In the genomic region with DNA sequence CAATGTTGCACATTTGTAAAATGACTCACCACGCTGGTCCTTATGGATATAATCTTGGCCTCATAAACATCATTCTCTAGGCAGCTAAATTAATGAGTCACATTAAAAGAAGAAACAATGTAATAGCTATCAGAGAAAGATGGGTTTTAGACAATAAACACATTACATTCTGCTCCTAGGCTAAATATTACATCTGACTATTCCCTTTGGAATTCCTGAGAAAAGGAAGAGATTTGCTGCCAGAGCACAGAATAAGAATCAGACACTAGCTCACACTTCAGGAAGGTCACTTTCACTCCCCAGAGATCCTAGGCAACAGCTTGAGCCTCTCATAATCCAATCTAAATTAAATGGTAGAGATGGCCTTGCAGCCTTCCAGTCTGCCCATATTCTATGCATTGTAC, we compare ENCODE assay signal across 16 cellular contexts.
DNase-seq lines count a peak whose midpoint lies in the region; ATAC-seq and TF ChIP-seq lines count a peak whose summit lies in the region.
"Had no signal": no experiment of that assay in that cellular context is flagged by ENCODE, and none has a peak within 500 bp of the region (broad histone marks: within the 10 kb centered on the region; RNA-seq: fewer than 3 reads in every experiment).

No MANE protein-coding gene starts in this region.

- H4K8ac ChIP-seq in mesenchymal stem cell (ENCODE audit: low read length), result no peak overlapping the region

- peak overlapping the region in 3 of 5 experiments; percentile 34 to 90 (median 56) for H3K27ac Mint-ChIP-seq in brain
- H3K27ac Mint-ChIP-seq: activated CD8-positive, alpha-beta T cell treated with anti-CD3 and anti-CD28 coated beads, Interleukin-2, amount 10 ng/mL, durations not matched to agents 7 days and 5 days; nephron progenitor cell had no signal

- no CpG with 5 or more reads among the region's 1 CpG for WGBS in mesenchymal stem cell

- no peak overlapping the region for H3K14ac ChIP-seq in mesenchymal stem cell (ENCODE audit: low read length in 2 of 2)

- no peak overlapping the region for H4K91ac ChIP-seq in mesenchymal stem cell (ENCODE audit: low read length)

- no peak overlapping the region for H2BK5ac ChIP-seq in mesenchymal stem cell (ENCODE audit: low read depth, low read length, poor library complexity, severe bottlenecking)

- no peak overlapping the region for H2BK120ac ChIP-seq in mesenchymal stem cell (ENCODE audit: low read depth, low read length)

- H3K4me3 Mint-ChIP-seq in brain, result no peak overlapping the region
- H3K4me3 Mint-ChIP-seq: activated CD8-positive, alpha-beta T cell treated with anti-CD3 and anti-CD28 coated beads, Interleukin-2, amount 10 ng/mL, durations not matched to agents 7 days and 5 days; nephron progenitor cell had no signal

- H3K27me3 Mint-ChIP-seq in brain, result no peaks in the 10 kb centered on the region

- no peak for TF ChIP-seq CTCF in AG09319 (IDR thresholded peaks at IDR 0.05; ENCODE audit: low read depth, low read length)
- no peak for TF ChIP-seq CTCF in brain (conservative IDR thresholded peaks at IDR 0.05)

- H2BK12ac ChIP-seq in mesenchymal stem cell (ENCODE audit: low read length in 2 of 2), result no peak overlapping the region

- no peak overlapping the region for H2BK15ac ChIP-seq in mesenchymal stem cell (ENCODE audit: low read depth, poor library complexity, severe bottlenecking)

- DNase-seq in AG09319 (ENCODE audit: extremely low read depth, low read depth), result peak; percentile 11
- peak; percentile 76 for DNase-seq in LHCN-M2 (ENCODE audit: low read depth)
- DNase-seq in mesenchymal stem cell, result peak; percentile 72
- no peak for DNase-seq in amygdala (lab: John Stamatoyannopoulos, UW)
- DNase-seq in DMS153 treated with DMSO at 0.1 percent for 48 hours (lab: John Stamatoyannopoulos, UW; ENCODE audit: unreplicated experiment), result no peak
- no peak for DNase-seq in NCI-H2081 (lab: John Stamatoyannopoulos, UW)
- DNase-seq: activated CD8-positive, alpha-beta T cell treated with anti-CD3 and anti-CD28 coated beads, Interleukin-2, amount 10 ng/mL, durations not matched to agents 7 days and 5 days; BE2C; colonic mucosa; NCI-H2227 treated with DMSO at 0.1 percent for 48 hours; nephron progenitor cell; Peyer's patch; T1000 had no signal

- H3K4ac ChIP-seq in mesenchymal stem cell (ENCODE audit: low read depth in 1 of 2, low read length in 2 of 2), result no peak overlapping the region

- H3K4me3 ChIP-seq in mesenchymal stem cell (ENCODE audit: insufficient read depth in 1 of 2, low read depth in 1 of 2, low read length in 2 of 2), result no peak overlapping the region
- H3K4me3 ChIP-seq: colonic mucosa, gastroesophageal sphincter, Peyer's patch had no signal

- no peaks in the 10 kb centered on the region for H3K9me3 ChIP-seq in mesenchymal stem cell (ENCODE audit: control insufficient read depth, low read length)
- H3K9me3 ChIP-seq: BE2C, colonic mucosa, gastroesophageal sphincter, Peyer's patch had no signal

- H3K4me1 Mint-ChIP-seq in brain, result peaks cover 14% of the 10 kb centered on the region
- H3K4me1 Mint-ChIP-seq: nephron progenitor cell had no signal

- H3K27ac ChIP-seq in mesenchymal stem cell (ENCODE audit: low read length, poor library complexity, severe bottlenecking), result no peak overlapping the region
- H3K27ac ChIP-seq: colonic mucosa, gastroesophageal sphincter, Peyer's patch had no signal

- no peaks in the 10 kb centered on the region for H3K36me3 ChIP-seq in mesenchymal stem cell (ENCODE audit: control insufficient read depth in 1 of 2, insufficient read depth in 2 of 2, low read depth in 1 of 2, low read length in 2 of 2)
- H3K36me3 ChIP-seq: BE2C, colonic mucosa, gastroesophageal sphincter, Peyer's patch had no signal

- no peak overlapping the region for H3K9ac ChIP-seq in mesenchymal stem cell (ENCODE audit: low read length)

- H3K18ac ChIP-seq in mesenchymal stem cell (ENCODE audit: low read depth in 1 of 2, low read length in 2 of 2), result no peak overlapping the region

- H3K9me3 Mint-ChIP-seq in brain, result no peaks in the 10 kb centered on the region
- H3K9me3 Mint-ChIP-seq: nephron progenitor cell had no signal

- no peak overlapping the region for H3K23ac ChIP-seq in mesenchymal stem cell (ENCODE audit: low read length in 2 of 2)

- no peak overlapping the region for H3K4me2 ChIP-seq in mesenchymal stem cell (ENCODE audit: low read length, poor library complexity, severe bottlenecking)

- H3K36me3 Mint-ChIP-seq in brain, result peaks cover 3% of the 10 kb centered on the region

- H3K27me3 ChIP-seq in mesenchymal stem cell (ENCODE audit: control insufficient read depth in 1 of 2, insufficient read depth in 1 of 2, low read length in 2 of 2), result no peaks in the 10 kb centered on the region
- H3K27me3 ChIP-seq: BE2C, colonic mucosa, gastroesophageal sphincter, Peyer's patch had no signal

- no peaks in the 10 kb centered on the region for H3K4me1 ChIP-seq in mesenchymal stem cell (ENCODE audit: control insufficient read depth, insufficient read depth, low read depth, low read length)
- H3K4me1 ChIP-seq: colonic mucosa, gastroesophageal sphincter had no signal

- no peak overlapping the region for H2AFZ ChIP-seq in mesenchymal stem cell (ENCODE audit: low read depth, low read length)

- no peak overlapping the region for H2AK5ac ChIP-seq in mesenchymal stem cell (ENCODE audit: low read length, severe bottlenecking)

- H3K79me1 ChIP-seq in mesenchymal stem cell (replicated peaks; ENCODE audit: low read length, poor library complexity, severe bottlenecking), result no peaks in the 10 kb centered on the region

- ATAC-seq in HG03175 (IDR thresholded peaks at IDR 0.05; ENCODE audit: unreplicated experiment), result no peak
- ATAC-seq: activated CD8-positive, alpha-beta T cell treated with anti-CD3 and anti-CD28 coated beads, Interleukin-2, amount 10 ng/mL, durations not matched to agents 7 days and 5 days; gastroesophageal sphincter had no signal

Comparison
In these comparisons a context has a peak if more than half of its experiments do, and no peak if none do; other contexts are left out.
1. DNase-seq: peak in AG09319 (single experiment), LHCN-M2 (single experiment) and mesenchymal stem cell (single experiment); none in amygdala (0 of 56), DMS153 treated with DMSO at 0.1 percent for 48 hours (single experiment) and NCI-H2081 (0 of 2).